ENCODE assay signal across 8 cellular contexts in the genomic region with DNA sequence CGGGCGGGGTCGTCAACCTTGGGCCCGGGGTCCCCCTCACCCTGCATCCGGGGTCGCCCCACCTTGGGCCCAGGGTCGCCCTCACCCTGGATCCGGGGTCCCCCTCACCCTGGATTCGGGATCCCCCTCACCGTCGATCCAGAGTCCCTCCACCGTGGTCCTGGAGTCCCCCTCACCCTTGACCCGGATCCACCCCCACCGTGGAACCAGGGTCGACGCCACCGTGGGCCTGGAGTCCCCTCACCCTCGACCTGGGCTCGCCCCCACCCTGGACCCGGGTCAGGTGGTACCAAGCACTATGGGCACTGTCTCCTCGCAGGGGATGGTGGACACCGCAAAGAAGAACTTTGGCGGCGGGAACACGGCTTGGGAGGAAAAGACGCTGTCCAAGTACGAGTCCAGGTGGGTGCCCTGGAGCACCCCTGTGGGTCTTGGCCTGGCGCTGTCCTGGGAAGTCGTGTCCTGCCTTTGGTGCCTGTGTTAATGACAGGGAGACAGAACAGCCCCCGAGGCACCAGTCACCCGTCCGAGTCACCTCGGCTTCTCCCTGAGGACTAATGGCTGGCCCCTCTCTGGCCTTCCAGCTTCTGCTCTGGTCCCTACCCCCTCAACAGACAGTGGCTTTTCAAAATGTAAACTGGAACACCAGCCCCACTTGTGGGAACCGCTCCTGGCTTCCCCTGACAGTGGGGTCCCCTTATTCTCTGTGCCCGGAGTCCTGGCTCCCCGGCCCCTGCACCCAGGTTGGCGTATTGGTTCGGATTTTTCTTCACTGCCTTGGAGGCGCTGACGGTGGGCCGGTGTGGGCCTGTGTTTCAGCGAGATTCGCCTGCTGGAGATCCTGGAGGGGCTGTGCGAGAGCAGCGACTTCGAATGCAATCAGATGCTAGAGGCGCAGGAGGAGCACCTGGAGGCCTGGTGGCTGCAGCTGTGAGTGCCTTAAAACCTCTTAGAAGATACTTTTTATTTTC. TPM values are rescaled to one million over a fixed set of nuclear protein-coding genes. Genes with fewer than 3 reads are reported as not detected.
A peak's percentile ranks its signal among the peaks of the same experiment; 100 is the strongest.
DNase-seq lines count a peak whose midpoint lies in the region; ATAC-seq and TF ChIP-seq lines count a peak whose summit lies in the region.

No MANE protein-coding gene starts in this region.

- H2AFZ ChIP-seq in parathyroid adenoma: peak overlapping the region; percentile 58

- H3K9me3 ChIP-seq in ES-I3 (ENCODE audit: control insufficient read depth, insufficient read depth, low read length) (no peaks in the 10 kb centered on the region), NT2/D1 (ENCODE audit: insufficient read depth, low read length) (no peaks in the 10 kb centered on the region), parathyroid adenoma (ENCODE audit: control insufficient read depth, low read length) (no peaks in the 10 kb centered on the region)

- peak overlapping the region; percentile 93 for H3K9ac ChIP-seq in ES-I3 (ENCODE audit: low read depth, low read length)
- H3K9ac ChIP-seq in NT2/D1 (ENCODE audit: insufficient read length, low read depth): peak overlapping the region; percentile 82
- no peak overlapping the region for H3K9ac ChIP-seq in parathyroid adenoma

- H3K27me3 ChIP-seq in NT2/D1 (ENCODE audit: insufficient read depth, insufficient read length) (no peaks in the 10 kb centered on the region), parathyroid adenoma (ENCODE audit: control insufficient read depth, insufficient read depth, low read length) (no peaks in the 10 kb centered on the region)

- DNase-seq in NT2/D1 (ENCODE audit: low read depth, low spot score): no peak
- no peak for DNase-seq in epithelial cell of proximal tubule (ENCODE audit: low read depth)
- no peak for DNase-seq in glomerular visceral epithelial cell (ENCODE audit: extremely low spot score)
- no peak for DNase-seq in NCI-H146 (lab: John Stamatoyannopoulos, UW)
- DNase-seq in GM19238 (ENCODE audit: insufficient read length, low spot score): no peak

- TF ChIP-seq CTCF in epithelial cell of proximal tubule (conservative IDR thresholded peaks at IDR 0.05; ENCODE audit: low read depth, low read length): no peak
- TF ChIP-seq CTCF in parathyroid adenoma (IDR thresholded peaks at IDR 0.05): no peak

- H3K4me3 ChIP-seq in NT2/D1 (ENCODE audit: insufficient read length, low read depth) (peak overlapping the region; percentile 60), epithelial cell of proximal tubule (ENCODE audit: low read depth, low read length) (peak overlapping the region; percentile 87), parathyroid adenoma (ENCODE audit: low read depth, low read length) (peak overlapping the region; percentile 52)

- H3K36me3 ChIP-seq in ES-I3 (ENCODE audit: insufficient read depth, low read length) (no peaks in the 10 kb centered on the region), NT2/D1 (ENCODE audit: insufficient read depth, insufficient read length, low read length) (peaks cover 30% of the 10 kb centered on the region), parathyroid adenoma (ENCODE audit: control insufficient read depth, insufficient read depth, low read length) (no peaks in the 10 kb centered on the region)

- no peak for ATAC-seq in GM21515 (IDR thresholded peaks at IDR 0.05; ENCODE audit: unreplicated experiment)

- H3K79me2 ChIP-seq in parathyroid adenoma: no peaks in the 10 kb centered on the region

- no peak overlapping the region for H3K27ac ChIP-seq in parathyroid adenoma

- peak overlapping the region; percentile 88 for H3K4me2 ChIP-seq in parathyroid adenoma (ENCODE audit: low read length)

- peaks cover 3% of the 10 kb centered on the region; the same call in 1 of the 2 replicates for H3K4me1 ChIP-seq in ES-I3 (ENCODE audit: insufficient read depth, low read length)
- H3K4me1 ChIP-seq in NT2/D1 (ENCODE audit: insufficient read depth, insufficient read length): peaks cover 12% of the 10 kb centered on the region
- H3K4me1 ChIP-seq in parathyroid adenoma: no peaks in the 10 kb centered on the region

RNA-seq across cellular contexts. Expression of a gene that starts 0.8 kb away (rescaled TPM):
- total RNA-seq in epithelial cell of proximal tubule: 48.8 and 54.1 TPM in 2 replicates

RNA-seq across cellular contexts. Expression of a gene that starts 1.0 kb away (rescaled TPM):
- 16.4 and 24.5 TPM in 2 replicates for total RNA-seq in epithelial cell of proximal tubule

RNA-seq across cellular contexts. Expression of a gene that starts 41.4 kb away (rescaled TPM):
- total RNA-seq in epithelial cell of proximal tubule: 37.5 and 49.3 TPM in 2 replicates
